ENCODE assay signal across 21 cellular contexts in genomic region chr17:20993863-20994778, GRCh38. TPM values are rescaled to one million over a fixed set of nuclear protein-coding genes. Genes with fewer than 3 reads are reported as not detected.
A peak's percentile ranks its signal among the peaks of the same experiment; 100 is the strongest.
DNase-seq lines count a peak whose midpoint lies in the region; ATAC-seq and TF ChIP-seq lines count a peak whose summit lies in the region.
"Had no signal": no experiment of that assay in that cellular context is flagged by ENCODE, and none has a peak within 500 bp of the region (broad histone marks: within the 10 kb centered on the region; RNA-seq: fewer than 3 reads in every experiment).

No MANE protein-coding gene starts in this region.

- 99% methylated on average over 9 of the region's 18 CpGs for WGBS in suprapubic skin

- no peak for DNase-seq in activated T-cell treated with anti-CD3 and anti-CD28 coated beads, Interleukin-2, amount 50 U/mL, for 24 hours
- no peak for DNase-seq in activated T-cell treated with anti-CD3 and anti-CD28 coated beads, Interleukin-2, amount 50 U/mL, for 4 hours
- DNase-seq in coronary artery (ENCODE audit: low spot score) (peak; percentile 62), mucosa of gallbladder (ENCODE audit: low spot score) (peak; percentile 29), suprapubic skin (ENCODE audit: low spot score in 2 of 2) (peak; percentile 52 to 74), pons (ENCODE audit: low spot score) (no peak)
- DNase-seq: activated CD4-positive, alpha-beta memory T cell treated with anti-CD3 and anti-CD28 coated beads, Interleukin-2, amount 10 ng/mL, durations not matched to agents 7 days and 5 days; activated naive CD4-positive, alpha-beta T cell treated with anti-CD3 and anti-CD28 coated beads, Interleukin-2, amount 50 U/mL, for 16 hours; activated T-cell treated with anti-CD3 and anti-CD28 coated beads, Interleukin-2, amount 50 U/mL, for 1 hour; glutamatergic neuron; HCEC 1CT; NCI-H1105 treated with DMSO at 0.1 percent for 48 hours; NCI-H2081; NCI-H446 treated with DMSO at 0.1 percent for 48 hours; stimulated activated naive CD4-positive, alpha-beta T cell had no signal

- no peak for TF ChIP-seq EP300 in suprapubic skin (IDR thresholded peaks at IDR 0.05)

- H3K4me3 Mint-ChIP-seq in activated T-cell treated with anti-CD3 and anti-CD28 coated beads, Interleukin-2, amount 50 U/mL, for 24 hours: no peak overlapping the region
- H3K4me3 Mint-ChIP-seq in activated T-cell treated with anti-CD3 and anti-CD28 coated beads, Interleukin-2, amount 50 U/mL, for 4 hours: no peak overlapping the region
- H3K4me3 Mint-ChIP-seq: activated CD4-positive, alpha-beta memory T cell treated with anti-CD3 and anti-CD28 coated beads, Interleukin-2, amount 10 ng/mL, durations not matched to agents 7 days and 5 days; WTC11 had no signal

- H3K4me1 Mint-ChIP-seq in activated T-cell treated with anti-CD3 and anti-CD28 coated beads, Interleukin-2, amount 50 U/mL, for 24 hours (ENCODE audit: low read depth): peaks cover 10% of the 10 kb centered on the region
- H3K4me1 Mint-ChIP-seq in activated T-cell treated with anti-CD3 and anti-CD28 coated beads, Interleukin-2, amount 50 U/mL, for 4 hours (ENCODE audit: low read depth): peaks cover 9% of the 10 kb centered on the region

- H3K36me3 ChIP-seq in suprapubic skin: peaks cover 3% of the 10 kb centered on the region
- H3K36me3 ChIP-seq: prostate gland had no signal

- H3K27ac Mint-ChIP-seq in activated T-cell treated with anti-CD3 and anti-CD28 coated beads, Interleukin-2, amount 50 U/mL, for 24 hours: peak overlapping the region; percentile 18
- H3K27ac Mint-ChIP-seq: activated CD4-positive, alpha-beta memory T cell treated with anti-CD3 and anti-CD28 coated beads, Interleukin-2, amount 10 ng/mL, durations not matched to agents 7 days and 5 days had no signal

- TF ChIP-seq CTCF in coronary artery (IDR thresholded peaks at IDR 0.05): no peak
- TF ChIP-seq CTCF in suprapubic skin (IDR thresholded peaks at IDR 0.05): no peak

- peaks cover 8% of the 10 kb centered on the region for H3K36me3 Mint-ChIP-seq in activated T-cell treated with anti-CD3 and anti-CD28 coated beads, Interleukin-2, amount 50 U/mL, for 24 hours (ENCODE audit: low read depth)
- no peaks in the 10 kb centered on the region for H3K36me3 Mint-ChIP-seq in activated T-cell treated with anti-CD3 and anti-CD28 coated beads, Interleukin-2, amount 50 U/mL, for 4 hours (ENCODE audit: insufficient read depth)

- no peaks in the 10 kb centered on the region for H3K9me3 ChIP-seq in suprapubic skin
- H3K9me3 ChIP-seq: BLaER1, prostate gland had no signal

- H3K27ac ChIP-seq in coronary artery (no peak overlapping the region), suprapubic skin (no peak overlapping the region)
- H3K27ac ChIP-seq: BLaER1, prostate gland had no signal

- H3K27me3 ChIP-seq in suprapubic skin: no peaks in the 10 kb centered on the region
- H3K27me3 ChIP-seq: BLaER1 had no signal

- no peak for ATAC-seq in activated T-cell treated with anti-CD3 and anti-CD28 coated beads, Interleukin-2, amount 50 U/mL, for 4 hours
- no peak for ATAC-seq in HG03439 (IDR thresholded peaks at IDR 0.05; ENCODE audit: unreplicated experiment)
- ATAC-seq in HG02610 (IDR thresholded peaks at IDR 0.05; ENCODE audit: unreplicated experiment): no peak

- no peaks in the 10 kb centered on the region for H3K27me3 Mint-ChIP-seq in activated T-cell treated with anti-CD3 and anti-CD28 coated beads, Interleukin-2, amount 50 U/mL, for 24 hours
- no peaks in the 10 kb centered on the region for H3K27me3 Mint-ChIP-seq in activated T-cell treated with anti-CD3 and anti-CD28 coated beads, Interleukin-2, amount 50 U/mL, for 4 hours (ENCODE audit: low read depth)
- H3K27me3 Mint-ChIP-seq: activated CD4-positive, alpha-beta memory T cell treated with anti-CD3 and anti-CD28 coated beads, Interleukin-2, amount 10 ng/mL, durations not matched to agents 7 days and 5 days had no signal

- TF ChIP-seq POLR2A in suprapubic skin (IDR thresholded peaks at IDR 0.05): no peak

- H3K4me3 ChIP-seq in coronary artery (no peak overlapping the region), suprapubic skin (no peak overlapping the region)
- H3K4me3 ChIP-seq: BLaER1, prostate gland, SK-N-MC had no signal

- no peaks in the 10 kb centered on the region for H3K9me3 Mint-ChIP-seq in activated T-cell treated with anti-CD3 and anti-CD28 coated beads, Interleukin-2, amount 50 U/mL, for 24 hours
- no peaks in the 10 kb centered on the region for H3K9me3 Mint-ChIP-seq in activated T-cell treated with anti-CD3 and anti-CD28 coated beads, Interleukin-2, amount 50 U/mL, for 4 hours
- H3K9me3 Mint-ChIP-seq: activated CD4-positive, alpha-beta memory T cell treated with anti-CD3 and anti-CD28 coated beads, Interleukin-2, amount 10 ng/mL, durations not matched to agents 7 days and 5 days; WTC11 had no signal

- H3K4me1 ChIP-seq in suprapubic skin: peaks cover 14% of the 10 kb centered on the region

RNA-seq across cellular contexts. Expression of gene USP22, which starts 48.7 kb away (rescaled TPM):
- 100 to 1,000 TPM; 112 to 125 (median 124) TPM for total RNA-seq in activated T-cell treated with anti-CD3 and anti-CD28 coated beads, Interleukin-2, amount 50 U/mL, for 4 hours
- total RNA-seq in mucosa of gallbladder (196 TPM), suprapubic skin (100 to 1,000 TPM; 116 to 166 (median 152) TPM)

Comparison
In these comparisons a context has a peak if more than half of its experiments do, and no peak if none do; other contexts are left out.
1. DNase-seq: peak in coronary artery (single experiment), mucosa of gallbladder (single experiment) and suprapubic skin (2 of 2); none in activated T-cell treated with anti-CD3 and anti-CD28 coated beads, Interleukin-2, amount 50 U/mL, for 24 hours (single experiment), activated T-cell treated with anti-CD3 and anti-CD28 coated beads, Interleukin-2, amount 50 U/mL, for 4 hours (single experiment) and pons (single experiment).